Comparison of ENCODE assay signal across 1 cellular context in the genomic region with DNA sequence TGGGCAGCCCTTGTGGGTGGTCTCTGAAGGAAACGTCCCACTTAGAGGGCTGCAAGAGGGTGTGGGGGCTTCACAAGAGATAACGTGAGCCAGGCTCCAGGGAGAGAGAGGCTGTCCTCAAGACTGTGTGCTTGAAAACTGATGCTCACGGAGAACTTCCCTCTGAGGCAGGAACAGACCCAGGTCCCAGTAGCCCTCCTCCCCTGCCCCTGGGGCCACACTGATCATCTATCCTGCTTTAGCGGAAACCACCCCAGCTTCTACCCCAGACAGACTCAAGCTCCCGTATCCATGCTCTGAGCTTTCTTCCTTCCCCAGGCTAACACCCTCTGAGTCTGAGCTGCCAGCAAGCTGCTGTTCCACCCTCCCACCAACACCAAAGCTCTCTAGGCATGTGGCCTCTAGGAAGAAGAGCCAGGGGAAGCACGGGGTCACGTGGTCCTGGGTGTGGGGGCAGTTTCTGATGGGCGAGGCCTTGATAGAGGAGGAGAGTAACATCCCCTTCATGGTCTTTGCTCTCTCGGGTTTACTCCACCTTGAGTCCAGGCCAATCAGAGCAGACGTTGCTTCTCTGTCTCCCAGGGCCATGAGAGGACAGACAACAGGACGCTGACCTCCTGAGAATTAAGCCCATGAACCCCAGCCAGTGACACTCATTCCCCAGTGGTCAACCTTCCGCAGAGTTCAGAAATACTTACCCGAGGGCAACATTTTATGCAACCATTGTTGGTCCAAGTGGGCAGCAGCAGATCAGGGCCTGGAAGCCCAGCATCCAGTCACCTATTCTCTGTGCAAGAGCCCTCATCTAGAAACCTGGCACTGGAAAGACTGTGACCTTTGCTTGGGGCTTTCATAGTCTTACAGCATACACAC.
A peak's percentile ranks its signal among the peaks of the same experiment; 100 is the strongest.
TF ChIP-seq lines count a peak whose summit lies in the region.

No MANE protein-coding gene starts in this region.

TF ChIP-seq in WTC11, 78 proteins besides CTCF, POLR2A, EP300 and RAD21 (continued from another document):
- TF ChIP-seq FOXP1 (CRISPR knock-in tag; IDR thresholded peaks at IDR 0.05; ENCODE audit: borderline replicate concordance) (peak; percentile 57; the same call in 1 of the 2 replicates), NFYB (CRISPR knock-in tag; conservative IDR thresholded peaks at IDR 0.05; ENCODE audit: low read depth) (peak; percentile 6; the same call in 1 of the 2 replicates), ZBTB21 (CRISPR knock-in tag; IDR thresholded peaks at IDR 0.05; ENCODE audit: borderline replicate concordance) (0 out of 2 replicates have a peak, but pooled peaks have one; percentile 46), EMX1 (CRISPR knock-in tag; IDR thresholded peaks at IDR 0.05) (peak; percentile 83; the same call in 1 of the 2 replicates), GABPB1 (CRISPR knock-in tag; IDR thresholded peaks at IDR 0.05) (peak; percentile 96), ZNF219 (CRISPR knock-in tag; IDR thresholded peaks at IDR 0.05; ENCODE audit: borderline replicate concordance) (no peak), SP1 (CRISPR knock-in tag; conservative IDR thresholded peaks at IDR 0.05) (peak; percentile 54; the same call in 1 of the 2 replicates)
- TF ChIP-seq, protein P1, sequence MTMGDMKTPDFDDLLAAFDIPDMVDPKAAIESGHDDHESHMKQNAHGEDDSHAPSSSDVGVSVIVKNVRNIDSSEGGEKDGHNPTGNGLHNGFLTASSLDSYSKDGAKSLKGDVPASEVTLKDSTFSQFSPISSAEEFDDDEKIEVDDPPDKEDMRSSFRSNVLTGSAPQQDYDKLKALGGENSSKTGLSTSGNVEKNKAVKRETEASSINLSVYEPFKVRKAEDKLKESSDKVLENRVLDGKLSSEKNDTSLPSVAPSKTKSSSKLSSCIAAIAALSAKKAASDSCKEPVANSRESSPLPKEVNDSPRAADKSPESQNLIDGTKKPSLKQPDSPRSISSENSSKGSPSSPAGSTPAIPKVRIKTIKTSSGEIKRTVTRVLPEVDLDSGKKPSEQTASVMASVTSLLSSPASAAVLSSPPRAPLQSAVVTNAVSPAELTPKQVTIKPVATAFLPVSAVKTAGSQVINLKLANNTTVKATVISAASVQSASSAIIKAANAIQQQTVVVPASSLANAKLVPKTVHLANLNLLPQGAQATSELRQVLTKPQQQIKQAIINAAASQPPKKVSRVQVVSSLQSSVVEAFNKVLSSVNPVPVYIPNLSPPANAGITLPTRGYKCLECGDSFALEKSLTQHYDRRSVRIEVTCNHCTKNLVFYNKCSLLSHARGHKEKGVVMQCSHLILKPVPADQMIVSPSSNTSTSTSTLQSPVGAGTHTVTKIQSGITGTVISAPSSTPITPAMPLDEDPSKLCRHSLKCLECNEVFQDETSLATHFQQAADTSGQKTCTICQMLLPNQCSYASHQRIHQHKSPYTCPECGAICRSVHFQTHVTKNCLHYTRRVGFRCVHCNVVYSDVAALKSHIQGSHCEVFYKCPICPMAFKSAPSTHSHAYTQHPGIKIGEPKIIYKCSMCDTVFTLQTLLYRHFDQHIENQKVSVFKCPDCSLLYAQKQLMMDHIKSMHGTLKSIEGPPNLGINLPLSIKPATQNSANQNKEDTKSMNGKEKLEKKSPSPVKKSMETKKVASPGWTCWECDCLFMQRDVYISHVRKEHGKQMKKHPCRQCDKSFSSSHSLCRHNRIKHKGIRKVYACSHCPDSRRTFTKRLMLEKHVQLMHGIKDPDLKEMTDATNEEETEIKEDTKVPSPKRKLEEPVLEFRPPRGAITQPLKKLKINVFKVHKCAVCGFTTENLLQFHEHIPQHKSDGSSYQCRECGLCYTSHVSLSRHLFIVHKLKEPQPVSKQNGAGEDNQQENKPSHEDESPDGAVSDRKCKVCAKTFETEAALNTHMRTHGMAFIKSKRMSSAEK (CRISPR knock-in tag; IDR thresholded peaks at IDR 0.05; ENCODE audit: borderline replicate concordance): peak; percentile 44; the same call in 1 of the 2 replicates
- TF ChIP-seq, protein P2, sequence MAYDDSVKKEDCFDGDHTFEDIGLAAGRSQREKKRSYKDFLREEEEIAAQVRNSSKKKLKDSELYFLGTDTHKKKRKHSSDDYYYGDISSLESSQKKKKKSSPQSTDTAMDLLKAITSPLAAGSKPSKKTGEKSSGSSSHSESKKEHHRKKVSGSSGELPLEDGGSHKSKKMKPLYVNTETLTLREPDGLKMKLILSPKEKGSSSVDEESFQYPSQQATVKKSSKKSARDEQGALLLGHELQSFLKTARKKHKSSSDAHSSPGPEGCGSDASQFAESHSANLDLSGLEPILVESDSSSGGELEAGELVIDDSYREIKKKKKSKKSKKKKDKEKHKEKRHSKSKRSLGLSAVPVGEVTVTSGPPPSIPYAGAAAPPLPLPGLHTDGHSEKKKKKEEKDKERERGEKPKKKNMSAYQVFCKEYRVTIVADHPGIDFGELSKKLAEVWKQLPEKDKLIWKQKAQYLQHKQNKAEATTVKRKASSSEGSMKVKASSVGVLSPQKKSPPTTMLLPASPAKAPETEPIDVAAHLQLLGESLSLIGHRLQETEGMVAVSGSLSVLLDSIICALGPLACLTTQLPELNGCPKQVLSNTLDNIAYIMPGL (CRISPR knock-in tag; IDR thresholded peaks at IDR 0.05): 0 out of 2 replicates have a peak, but pooled peaks have one; percentile 12
- TF ChIP-seq, protein P3, sequence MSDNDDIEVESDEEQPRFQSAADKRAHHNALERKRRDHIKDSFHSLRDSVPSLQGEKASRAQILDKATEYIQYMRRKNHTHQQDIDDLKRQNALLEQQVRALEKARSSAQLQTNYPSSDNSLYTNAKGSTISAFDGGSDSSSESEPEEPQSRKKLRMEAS (CRISPR knock-in tag; IDR thresholded peaks at IDR 0.05): peak; percentile 92
- TF ChIP-seq, protein P4, sequence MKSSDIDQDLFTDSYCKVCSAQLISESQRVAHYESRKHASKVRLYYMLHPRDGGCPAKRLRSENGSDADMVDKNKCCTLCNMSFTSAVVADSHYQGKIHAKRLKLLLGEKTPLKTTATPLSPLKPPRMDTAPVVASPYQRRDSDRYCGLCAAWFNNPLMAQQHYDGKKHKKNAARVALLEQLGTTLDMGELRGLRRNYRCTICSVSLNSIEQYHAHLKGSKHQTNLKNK (CRISPR knock-in tag; IDR thresholded peaks at IDR 0.05): no peak
- TF ChIP-seq, protein P5, sequence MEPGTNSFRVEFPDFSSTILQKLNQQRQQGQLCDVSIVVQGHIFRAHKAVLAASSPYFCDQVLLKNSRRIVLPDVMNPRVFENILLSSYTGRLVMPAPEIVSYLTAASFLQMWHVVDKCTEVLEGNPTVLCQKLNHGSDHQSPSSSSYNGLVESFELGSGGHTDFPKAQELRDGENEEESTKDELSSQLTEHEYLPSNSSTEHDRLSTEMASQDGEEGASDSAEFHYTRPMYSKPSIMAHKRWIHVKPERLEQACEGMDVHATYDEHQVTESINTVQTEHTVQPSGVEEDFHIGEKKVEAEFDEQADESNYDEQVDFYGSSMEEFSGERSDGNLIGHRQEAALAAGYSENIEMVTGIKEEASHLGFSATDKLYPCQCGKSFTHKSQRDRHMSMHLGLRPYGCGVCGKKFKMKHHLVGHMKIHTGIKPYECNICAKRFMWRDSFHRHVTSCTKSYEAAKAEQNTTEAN (CRISPR knock-in tag; IDR thresholded peaks at IDR 0.05): no peak
- TF ChIP-seq, protein P6, sequence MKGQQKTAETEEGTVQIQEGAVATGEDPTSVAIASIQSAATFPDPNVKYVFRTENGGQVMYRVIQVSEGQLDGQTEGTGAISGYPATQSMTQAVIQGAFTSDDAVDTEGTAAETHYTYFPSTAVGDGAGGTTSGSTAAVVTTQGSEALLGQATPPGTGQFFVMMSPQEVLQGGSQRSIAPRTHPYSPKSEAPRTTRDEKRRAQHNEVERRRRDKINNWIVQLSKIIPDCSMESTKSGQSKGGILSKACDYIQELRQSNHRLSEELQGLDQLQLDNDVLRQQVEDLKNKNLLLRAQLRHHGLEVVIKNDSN (CRISPR knock-in tag; IDR thresholded peaks at IDR 0.05): peak; percentile 94
- TF ChIP-seq, protein P7, sequence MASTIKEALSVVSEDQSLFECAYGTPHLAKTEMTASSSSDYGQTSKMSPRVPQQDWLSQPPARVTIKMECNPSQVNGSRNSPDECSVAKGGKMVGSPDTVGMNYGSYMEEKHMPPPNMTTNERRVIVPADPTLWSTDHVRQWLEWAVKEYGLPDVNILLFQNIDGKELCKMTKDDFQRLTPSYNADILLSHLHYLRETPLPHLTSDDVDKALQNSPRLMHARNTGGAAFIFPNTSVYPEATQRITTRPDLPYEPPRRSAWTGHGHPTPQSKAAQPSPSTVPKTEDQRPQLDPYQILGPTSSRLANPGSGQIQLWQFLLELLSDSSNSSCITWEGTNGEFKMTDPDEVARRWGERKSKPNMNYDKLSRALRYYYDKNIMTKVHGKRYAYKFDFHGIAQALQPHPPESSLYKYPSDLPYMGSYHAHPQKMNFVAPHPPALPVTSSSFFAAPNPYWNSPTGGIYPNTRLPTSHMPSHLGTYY (CRISPR knock-in tag; IDR thresholded peaks at IDR 0.05): no peak; the same call in 1 of the 2 replicates
- TF ChIP-seq, protein P8, sequence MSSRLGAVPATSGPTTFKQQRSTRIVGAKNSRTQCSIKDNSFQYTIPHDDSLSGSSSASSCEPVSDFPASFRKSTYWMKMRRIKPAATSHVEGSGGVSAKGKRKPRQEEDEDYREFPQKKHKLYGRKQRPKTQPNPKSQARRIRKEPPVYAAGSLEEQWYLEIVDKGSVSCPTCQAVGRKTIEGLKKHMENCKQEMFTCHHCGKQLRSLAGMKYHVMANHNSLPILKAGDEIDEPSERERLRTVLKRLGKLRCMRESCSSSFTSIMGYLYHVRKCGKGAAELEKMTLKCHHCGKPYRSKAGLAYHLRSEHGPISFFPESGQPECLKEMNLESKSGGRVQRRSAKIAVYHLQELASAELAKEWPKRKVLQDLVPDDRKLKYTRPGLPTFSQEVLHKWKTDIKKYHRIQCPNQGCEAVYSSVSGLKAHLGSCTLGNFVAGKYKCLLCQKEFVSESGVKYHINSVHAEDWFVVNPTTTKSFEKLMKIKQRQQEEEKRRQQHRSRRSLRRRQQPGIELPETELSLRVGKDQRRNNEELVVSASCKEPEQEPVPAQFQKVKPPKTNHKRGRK (CRISPR knock-in tag; IDR thresholded peaks at IDR 0.05; ENCODE audit: borderline replicate concordance): no peak
